In genomic region chr5:143352691-143353090, GRCh38 we compare ENCODE assay signal across 14 cellular contexts. TPM values are rescaled to one million over a fixed set of nuclear protein-coding genes. Genes with fewer than 3 reads are reported as not detected.
A peak's percentile ranks its signal among the peaks of the same experiment; 100 is the strongest.
DNase-seq lines count a peak whose midpoint lies in the region; ATAC-seq and TF ChIP-seq lines count a peak whose summit lies in the region.
"Had no signal": no experiment of that assay in that cellular context is flagged by ENCODE, and none has a peak within 500 bp of the region (broad histone marks: within the 10 kb centered on the region; RNA-seq: fewer than 3 reads in every experiment).

No MANE protein-coding gene starts in this region.

- no peaks in the 10 kb centered on the region for H3K36me3 ChIP-seq in CD4-positive, CD25-positive, alpha-beta regulatory T cell (ENCODE audit: control insufficient read depth, insufficient read depth, low read length)
- H3K36me3 ChIP-seq in left ventricle myocardium inferior = no peaks in the 10 kb centered on the region
- H3K36me3 ChIP-seq: lower lobe of right lung, ovary, suprapubic skin had no signal

- H3K27ac ChIP-seq in CD4-positive, CD25-positive, alpha-beta regulatory T cell (ENCODE audit: insufficient read depth, low read length, poor library complexity, severe bottlenecking) = peak overlapping the region; percentile 44
- H3K27ac ChIP-seq in left ventricle myocardium inferior (replicated peaks) = no peak overlapping the region
- H3K27ac ChIP-seq: hepatocyte, lower lobe of right lung, ovary, suprapubic skin had no signal

- peak in 2 of 3 donors; percentile 21 to 72 for DNase-seq in CD4-positive, CD25-positive, alpha-beta regulatory T cell
- DNase-seq in activated CD4-positive, alpha-beta memory T cell treated with anti-CD3 and anti-CD28 coated beads for 36 hours = peak; percentile 42
- DNase-seq in memory B cell (ENCODE audit: low spot score in 2 of 2) (no peak), left ventricle myocardium inferior (no peak), D341Med (ENCODE audit: low spot score) (no peak)
- DNase-seq: H9, lower lobe of right lung, NCI-H1694 treated with DMSO at 0.1 percent for 48 hours, ovary had no signal

- CTCF ChIA-PET in activated CD4-positive, alpha-beta memory T cell treated with anti-CD3 and anti-CD28 coated beads for 36 hours (lab: Charles Lee) = interaction anchor here (0.6 kb wide), 1 partner anchor 41 kb away, joined by 3 read pairs; no protein-coding TSS in a partner anchor

- H3K4me1 Mint-ChIP-seq in CD4-positive, CD25-positive, alpha-beta regulatory T cell = peaks cover 27 to 69% (median 54%) of the 10 kb centered on the region in 4 donors
- peaks cover 64% of the 10 kb centered on the region for H3K4me1 Mint-ChIP-seq in activated CD4-positive, alpha-beta memory T cell treated with anti-CD3 and anti-CD28 coated beads for 36 hours (ENCODE audit: low read depth)
- H3K4me1 Mint-ChIP-seq in memory B cell = peaks cover 27% of the 10 kb centered on the region

- peak overlapping the region; percentile 74 to 92 (median 80) for H3K4me3 Mint-ChIP-seq in CD4-positive, CD25-positive, alpha-beta regulatory T cell
- peak overlapping the region; percentile 67 for H3K4me3 Mint-ChIP-seq in activated CD4-positive, alpha-beta memory T cell treated with anti-CD3 and anti-CD28 coated beads for 36 hours
- H3K4me3 Mint-ChIP-seq in memory B cell = peak overlapping the region; percentile 8
- H3K4me3 Mint-ChIP-seq: H9 had no signal

- peak overlapping the region; percentile 78 for H3K4me3 ChIP-seq in CD4-positive, CD25-positive, alpha-beta regulatory T cell (ENCODE audit: low read depth, low read length)
- H3K4me3 ChIP-seq in left ventricle myocardium inferior = no peak overlapping the region
- H3K4me3 ChIP-seq: hepatocyte, lower lobe of right lung, ovary, suprapubic skin had no signal

- ATAC-seq in CD4-positive, CD25-positive, alpha-beta regulatory T cell (ENCODE audit: low read depth in 2 of 2) = peak in 1 of 2 donors; percentile 20
- peak; percentile 56 for ATAC-seq in GM18867 (IDR thresholded peaks at IDR 0.05; ENCODE audit: unreplicated experiment)
- ATAC-seq in memory B cell (ENCODE audit: low read depth) = peak; percentile 32
- no peak for ATAC-seq in GM18861 (IDR thresholded peaks at IDR 0.05; ENCODE audit: unreplicated experiment)
- no peak for ATAC-seq in GM18517 (IDR thresholded peaks at IDR 0.05; ENCODE audit: unreplicated experiment)
- ATAC-seq: lower lobe of right lung had no signal

- peaks cover 73% of the 10 kb centered on the region for H3K4me1 ChIP-seq in CD4-positive, CD25-positive, alpha-beta regulatory T cell (ENCODE audit: control insufficient read depth, insufficient read depth, low read length, poor library complexity, severe bottlenecking)
- peaks cover 100% of the 10 kb centered on the region for H3K4me1 ChIP-seq in left ventricle myocardium inferior

- TF ChIP-seq CTCF in left ventricle myocardium inferior (IDR thresholded peaks at IDR 0.05; ENCODE audit: borderline replicate concordance) = no peak

- H3K9me3 Mint-ChIP-seq in CD4-positive, CD25-positive, alpha-beta regulatory T cell = no peaks in the 10 kb centered on the region
- H3K9me3 Mint-ChIP-seq in activated CD4-positive, alpha-beta memory T cell treated with anti-CD3 and anti-CD28 coated beads for 36 hours = no peaks in the 10 kb centered on the region
- no peaks in the 10 kb centered on the region for H3K9me3 Mint-ChIP-seq in memory B cell
- H3K9me3 Mint-ChIP-seq: H9 had no signal

- intact Hi-C loops in activated CD4-positive, alpha-beta memory T cell treated with anti-CD3 and anti-CD28 coated beads for 36 hours (cut with micrococcal nuclease) = loop anchor here (2.0 to 5.0 kb wide), 9 partner anchors 44 to 840 kb away; no protein-coding TSS in a partner anchor
- intact Hi-C loops in left ventricle myocardium inferior (cut with micrococcal nuclease) = no loop called here

- POLR2A ChIA-PET in activated CD4-positive, alpha-beta memory T cell treated with anti-CD3 and anti-CD28 coated beads for 36 hours (lab: Charles Lee) = no interaction called here

- no peaks in the 10 kb centered on the region for H3K9me3 ChIP-seq in CD4-positive, CD25-positive, alpha-beta regulatory T cell (ENCODE audit: control insufficient read depth in 2 of 2, low read length in 2 of 2)
- no peaks in the 10 kb centered on the region for H3K9me3 ChIP-seq in left ventricle myocardium inferior (replicated peaks)
- H3K9me3 ChIP-seq: lower lobe of right lung, ovary, suprapubic skin had no signal

- peak overlapping the region; percentile 74 to 84 (median 84) for H3K27ac Mint-ChIP-seq in CD4-positive, CD25-positive, alpha-beta regulatory T cell
- peak overlapping the region; percentile 78 for H3K27ac Mint-ChIP-seq in activated CD4-positive, alpha-beta memory T cell treated with anti-CD3 and anti-CD28 coated beads for 36 hours
- H3K27ac Mint-ChIP-seq in memory B cell = peak overlapping the region; percentile 90
- H3K27ac Mint-ChIP-seq: H9 had no signal

- H3K36me3 Mint-ChIP-seq in CD4-positive, CD25-positive, alpha-beta regulatory T cell = peaks cover 7% of the 10 kb centered on the region
- H3K36me3 Mint-ChIP-seq in activated CD4-positive, alpha-beta memory T cell treated with anti-CD3 and anti-CD28 coated beads for 36 hours = peaks cover 1% of the 10 kb centered on the region
- peaks cover 5% of the 10 kb centered on the region for H3K36me3 Mint-ChIP-seq in memory B cell

- no peaks in the 10 kb centered on the region for H3K27me3 Mint-ChIP-seq in CD4-positive, CD25-positive, alpha-beta regulatory T cell
- no peaks in the 10 kb centered on the region for H3K27me3 Mint-ChIP-seq in activated CD4-positive, alpha-beta memory T cell treated with anti-CD3 and anti-CD28 coated beads for 36 hours
- no peaks in the 10 kb centered on the region for H3K27me3 Mint-ChIP-seq in memory B cell

- no peaks in the 10 kb centered on the region for H3K27me3 ChIP-seq in CD4-positive, CD25-positive, alpha-beta regulatory T cell (ENCODE audit: control insufficient read depth, insufficient read depth, low read length)
- H3K27me3 ChIP-seq in left ventricle myocardium inferior (ENCODE audit: low read depth) = no peaks in the 10 kb centered on the region
- H3K27me3 ChIP-seq: hepatocyte, ovary, suprapubic skin had no signal

RNA-seq across cellular contexts. Expression of gene NR3C1, which starts 50.8 kb away (rescaled TPM):
- 154 TPM for total RNA-seq in CD4-positive, CD25-positive, alpha-beta regulatory T cell
- 10 to 100 TPM; 62.5 to 85.5 (median 71.3) TPM for polyA plus RNA-seq in CD4-positive, CD25-positive, alpha-beta regulatory T cell
- 10 to 100 TPM; 48.6 to 53.9 TPM for total RNA-seq in activated CD4-positive, alpha-beta memory T cell treated with anti-CD3 and anti-CD28 coated beads for 36 hours
- 44.9 TPM for total RNA-seq in left ventricle myocardium inferior

Comparison
In these comparisons a context has a peak if more than half of its experiments do, and no peak if none do; other contexts are left out.
1. ATAC-seq: peak in GM18867 (single experiment) and memory B cell (single experiment); none in GM18861 (single experiment) and GM18517 (single experiment).
2. DNase-seq: peak in CD4-positive, CD25-positive, alpha-beta regulatory T cell (2 of 3) and activated CD4-positive, alpha-beta memory T cell treated with anti-CD3 and anti-CD28 coated beads for 36 hours (single experiment); none in memory B cell (0 of 2), left ventricle myocardium inferior (single experiment) and D341Med (single experiment).
3. H3K4me3 Mint-ChIP-seq: peak in every context shown above with its lines; median percentile 80 in CD4-positive, CD25-positive, alpha-beta regulatory T cell; 67 in activated CD4-positive, alpha-beta memory T cell treated with anti-CD3 and anti-CD28 coated beads for 36 hours; 8 in memory B cell.
4. Peak in every context shown above with its lines, with median percentiles within 50 percentile points of each other: H3K27ac Mint-ChIP-seq.